ENCODE assay signal across 1 cellular context in genomic region chr4:1511441-1512041, GRCh38.
TF ChIP-seq lines count a peak whose summit lies in the region.

No MANE protein-coding gene starts in this region.

TF ChIP-seq in WTC11, 78 proteins besides CTCF, POLR2A, EP300 and RAD21 (continued from another document):
- no peak for TF ChIP-seq ZNF532 (CRISPR knock-in tag; IDR thresholded peaks at IDR 0.05; ENCODE audit: borderline replicate concordance)
- TF ChIP-seq CDX4 (CRISPR knock-in tag; IDR thresholded peaks at IDR 0.05; ENCODE audit: borderline replicate concordance), result no peak
- TF ChIP-seq EMX1 (CRISPR knock-in tag; IDR thresholded peaks at IDR 0.05), result no peak
- TF ChIP-seq MXD4 (CRISPR knock-in tag; IDR thresholded peaks at IDR 0.05; ENCODE audit: borderline replicate concordance), result no peak
